In genomic region chr1:226425004-226425378, GRCh38 we compare ENCODE assay signal across 15 cellular contexts. TPM values are rescaled to one million over a fixed set of nuclear protein-coding genes. Genes with fewer than 3 reads are reported as not detected.
A peak's percentile ranks its signal among the peaks of the same experiment; 100 is the strongest.
DNase-seq lines count a peak whose midpoint lies in the region; ATAC-seq and TF ChIP-seq lines count a peak whose summit lies in the region.
"Had no signal": no experiment of that assay in that cellular context is flagged by ENCODE, and none has a peak within 500 bp of the region (broad histone marks: within the 10 kb centered on the region; RNA-seq: fewer than 3 reads in every experiment).

No MANE protein-coding gene starts in this region.

- no peak overlapping the region for H3K4me2 ChIP-seq in neural progenitor cell
- H3K4me2 ChIP-seq: PC-9 had no signal

- H3K27me3 Mint-ChIP-seq in activated CD8-positive, alpha-beta memory T cell treated with anti-CD3 and anti-CD28 coated beads, Interleukin-2, amount 10 ng/mL, durations not matched to agents 7 days and 5 days, result peaks cover 5% of the 10 kb centered on the region
- H3K27me3 Mint-ChIP-seq in T-cell, result peaks cover 0 to 1% of the 10 kb centered on the region in 2 donors
- H3K27me3 Mint-ChIP-seq in neural progenitor cell (ENCODE audit: insufficient read depth, low read depth), result peaks cover 9% of the 10 kb centered on the region
- H3K27me3 Mint-ChIP-seq in immature natural killer cell (ENCODE audit: low read depth in 3 of 3), result peaks cover 2 to 6% (median 6%) of the 10 kb centered on the region in 3 donors

- CTCF ChIA-PET in activated CD8-positive, alpha-beta memory T cell treated with anti-CD3 and anti-CD28 coated beads, Interleukin-2, amount 10 ng/mL, durations not matched to agents 7 days and 5 days (lab: Charles Lee), result interaction anchor here (0.7 to 8.0 kb wide), 15 partner anchors 8 to 403 kb away, joined by 3 to 76 read pairs (median 4); partner anchors contain the start of genes PARP1 and STUM
- CTCF ChIA-PET in T-cell (lab: Charles Lee), result interaction anchor here (0.7 to 2.6 kb wide), 10 partner anchors 12 to 201 kb away, joined by 3 to 40 read pairs (median 4); partner anchors contain the start of gene PARP1 (in 1 of the 2)

- peaks cover 8% of the 10 kb centered on the region for H3K4me1 Mint-ChIP-seq in activated CD8-positive, alpha-beta memory T cell treated with anti-CD3 and anti-CD28 coated beads, Interleukin-2, amount 10 ng/mL, durations not matched to agents 7 days and 5 days
- H3K4me1 Mint-ChIP-seq in T-cell, result peaks cover 24 to 26% (median 25%) of the 10 kb centered on the region in 3 donors
- H3K4me1 Mint-ChIP-seq in neural progenitor cell, result peaks cover 13% of the 10 kb centered on the region
- peaks cover 7 to 16% of the 10 kb centered on the region in 2 donors for H3K4me1 Mint-ChIP-seq in immature natural killer cell

- H3K27ac Mint-ChIP-seq in activated CD8-positive, alpha-beta memory T cell treated with anti-CD3 and anti-CD28 coated beads, Interleukin-2, amount 10 ng/mL, durations not matched to agents 7 days and 5 days, result no peak overlapping the region
- no peak overlapping the region for H3K27ac Mint-ChIP-seq in T-cell
- H3K27ac Mint-ChIP-seq in neural progenitor cell, result no peak overlapping the region
- H3K27ac Mint-ChIP-seq in immature natural killer cell, result no peak overlapping the region
- H3K27ac Mint-ChIP-seq: dendritic cell treated with granulocyte-macrophage colony-stimulating factor and Interleukin-4, amounts not matched to agents 40 ng/mL and 50 ng/mL, for 4 days had no signal

- H3F3A ChIP-seq in neural progenitor cell (ENCODE audit: low read depth), result no peaks in the 10 kb centered on the region

- no peak overlapping the region for H3K9ac ChIP-seq in neural progenitor cell

- peak overlapping the region; percentile 79 for H2AFZ ChIP-seq in neural progenitor cell (replicated peaks)
- H2AFZ ChIP-seq: PC-9 had no signal

- H3K36me3 ChIP-seq in neural progenitor cell, result no peaks in the 10 kb centered on the region
- H3K36me3 ChIP-seq: breast epithelium, SJCRH30 had no signal

- no peak for DNase-seq in activated CD8-positive, alpha-beta memory T cell treated with anti-CD3 and anti-CD28 coated beads, Interleukin-2, amount 10 ng/mL, durations not matched to agents 7 days and 5 days
- DNase-seq in activated CD8-positive, alpha-beta memory T cell treated with anti-CD3 and anti-CD28 coated beads, Interleukin-2, amount 50 U/mL, for 48 hours, result no peak
- DNase-seq in T-cell (no peak), neural progenitor cell (ENCODE audit: low spot score) (no peak), immature natural killer cell (no peak), NCI-H1105 (lab: John Stamatoyannopoulos, UW) (no peak)
- DNase-seq: activated CD4-positive, CD25-positive, alpha-beta regulatory T cell treated with anti-CD3 and anti-CD28 coated beads, Interleukin-2, amount 50 U/mL, for 72 hours had no signal

- H3K36me3 Mint-ChIP-seq in activated CD8-positive, alpha-beta memory T cell treated with anti-CD3 and anti-CD28 coated beads, Interleukin-2, amount 10 ng/mL, durations not matched to agents 7 days and 5 days, result no peaks in the 10 kb centered on the region
- H3K36me3 Mint-ChIP-seq in T-cell (no peaks in the 10 kb centered on the region), neural progenitor cell (no peaks in the 10 kb centered on the region), immature natural killer cell (peaks cover 0 to 4% (median 0%) of the 10 kb centered on the region in 3 donors)

- no peaks in the 10 kb centered on the region for H3K27me3 ChIP-seq in neural progenitor cell
- H3K27me3 ChIP-seq: breast epithelium, SJCRH30 had no signal

- no peaks in the 10 kb centered on the region for H3K9me3 ChIP-seq in neural progenitor cell (ENCODE audit: low read depth)
- H3K9me3 ChIP-seq: A549, breast epithelium, SJCRH30 had no signal

- H4K20me1 ChIP-seq in neural progenitor cell (ENCODE audit: low read depth), result no peaks in the 10 kb centered on the region

- no peaks in the 10 kb centered on the region for H3K9me3 Mint-ChIP-seq in activated CD8-positive, alpha-beta memory T cell treated with anti-CD3 and anti-CD28 coated beads, Interleukin-2, amount 10 ng/mL, durations not matched to agents 7 days and 5 days (ENCODE audit: low read depth)
- H3K9me3 Mint-ChIP-seq in T-cell, result no peaks in the 10 kb centered on the region
- no peaks in the 10 kb centered on the region for H3K9me3 Mint-ChIP-seq in neural progenitor cell
- H3K9me3 Mint-ChIP-seq in immature natural killer cell, result no peaks in the 10 kb centered on the region
- H3K9me3 Mint-ChIP-seq: dendritic cell treated with granulocyte-macrophage colony-stimulating factor and Interleukin-4, amounts not matched to agents 40 ng/mL and 50 ng/mL, for 4 days had no signal

- no peak for TF ChIP-seq CTCF in neural progenitor cell (IDR thresholded peaks at IDR 0.05)

- POLR2A ChIA-PET in T-cell (lab: Charles Lee), result interaction anchor here (0.6 to 1.0 kb wide), 4 partner anchors 17 to 314 kb away, joined by 3 to 4 read pairs (median 3); partner anchors contain the start of genes ITPKB (in 1 of the 2) and PARP1 (in 1 of the 2)

- peaks cover 17% of the 10 kb centered on the region for H3K4me1 ChIP-seq in neural progenitor cell
- H3K4me1 ChIP-seq: A549, breast epithelium had no signal

- no peak overlapping the region for H3K4me3 Mint-ChIP-seq in activated CD8-positive, alpha-beta memory T cell treated with anti-CD3 and anti-CD28 coated beads, Interleukin-2, amount 10 ng/mL, durations not matched to agents 7 days and 5 days
- H3K4me3 Mint-ChIP-seq in T-cell (no peak overlapping the region), neural progenitor cell (no peak overlapping the region), immature natural killer cell (no peak overlapping the region)
- H3K4me3 Mint-ChIP-seq: dendritic cell treated with granulocyte-macrophage colony-stimulating factor and Interleukin-4, amounts not matched to agents 40 ng/mL and 50 ng/mL, for 4 days had no signal

- H3K79me2 ChIP-seq in neural progenitor cell (ENCODE audit: low read depth), result no peaks in the 10 kb centered on the region

- no peak overlapping the region for H3K27ac ChIP-seq in neural progenitor cell
- H3K27ac ChIP-seq: A549, breast epithelium, epithelial cell of prostate, PC-9, SJCRH30 had no signal

- peak; percentile 48 for ATAC-seq in activated CD8-positive, alpha-beta memory T cell treated with anti-CD3 and anti-CD28 coated beads, Interleukin-2, amount 10 ng/mL, durations not matched to agents 7 days and 5 days
- ATAC-seq in HG02798 (IDR thresholded peaks at IDR 0.05; ENCODE audit: poor library complexity, unreplicated experiment) (peak; percentile 16), T-cell (replicated peaks in 1 of 4) (peak; percentile 60 to 81 (median 66)), GM21529 (IDR thresholded peaks at IDR 0.05; ENCODE audit: unreplicated experiment) (no peak)

- H3K4me3 ChIP-seq in neural progenitor cell, result no peak overlapping the region
- H3K4me3 ChIP-seq: A549, breast epithelium, PC-9, SJCRH30 had no signal

RNA-seq across cellular contexts. Expression of gene PARP1, which starts 17.1 kb away (rescaled TPM):
- 100 to 1,000 TPM; 185 to 207 TPM for total RNA-seq in activated CD8-positive, alpha-beta memory T cell treated with anti-CD3 and anti-CD28 coated beads, Interleukin-2, amount 10 ng/mL, durations not matched to agents 7 days and 5 days
- 100 to 1,000 TPM in 3 of 5 donors, 10 to 100 TPM in 2; 79.1 to 133 (median 105) TPM for total RNA-seq in T-cell
- total RNA-seq in neural progenitor cell (ENCODE audit: low replicate concordance), result 237 and 345 TPM in 2 replicates
- 100 to 1,000 TPM in 1 of 3 donors, 10 to 100 TPM in 2; 36.7 to 130 (median 63.2) TPM for polyA plus RNA-seq in immature natural killer cell
